ENCODE assay signal across 8 cellular contexts in the genomic region with DNA sequence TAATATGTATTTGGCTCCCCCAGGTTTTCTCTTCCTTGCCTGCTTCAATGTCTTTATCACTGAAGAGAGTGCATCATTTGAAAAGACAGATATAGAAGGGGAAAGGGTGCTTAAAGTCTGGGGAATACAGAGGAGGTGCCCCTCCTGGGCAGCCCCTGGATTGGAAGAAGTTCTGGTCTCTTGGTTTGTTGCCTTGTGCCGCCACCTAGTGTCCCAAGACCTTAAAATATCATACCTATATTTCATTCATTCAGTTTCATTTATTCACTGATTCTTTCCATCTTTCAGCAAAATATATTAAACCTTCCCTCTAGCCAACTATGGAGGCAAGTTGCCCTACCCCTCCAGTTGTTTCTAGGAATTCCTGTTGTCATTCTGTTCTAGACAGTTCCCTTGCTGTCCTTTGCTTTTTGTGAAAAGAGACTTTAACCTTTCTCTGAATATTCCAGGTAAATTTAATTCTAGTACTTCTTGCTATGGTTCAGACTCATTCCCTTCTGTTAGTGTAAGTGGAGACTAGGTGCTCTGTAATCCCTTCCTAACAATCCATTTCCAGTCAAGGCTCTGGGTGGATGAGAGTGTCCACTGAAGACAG. TPM values are rescaled to one million over a fixed set of nuclear protein-coding genes. Genes with fewer than 3 reads are reported as not detected.
DNase-seq lines count a peak whose midpoint lies in the region; ATAC-seq lines count a peak whose summit lies in the region.

No MANE protein-coding gene starts in this region.

- H2AK5ac ChIP-seq in mesenchymal stem cell (ENCODE audit: low read length, severe bottlenecking), result no peak overlapping the region

- ATAC-seq in activated CD8-positive, alpha-beta memory T cell treated with anti-CD3 and anti-CD28 coated beads, Interleukin-2, amount 10 ng/mL, durations not matched to agents 7 days and 5 days, result no peak
- ATAC-seq in GM19035 (IDR thresholded peaks at IDR 0.05; ENCODE audit: unreplicated experiment) (no peak), GM19351 (IDR thresholded peaks at IDR 0.05; ENCODE audit: unreplicated experiment) (no peak), GM19452 (IDR thresholded peaks at IDR 0.05; ENCODE audit: unreplicated experiment) (no peak)

- no peak overlapping the region for H3K27ac ChIP-seq in mesenchymal stem cell (ENCODE audit: low read length, poor library complexity, severe bottlenecking)

- no peak overlapping the region for H3K23ac ChIP-seq in mesenchymal stem cell (ENCODE audit: low read length in 2 of 2)

- CTCF ChIA-PET in activated CD8-positive, alpha-beta memory T cell treated with anti-CD3 and anti-CD28 coated beads, Interleukin-2, amount 10 ng/mL, durations not matched to agents 7 days and 5 days (lab: Charles Lee), result interaction anchor here (0.9 to 12.1 kb wide), 17 partner anchors 10 to 169 kb away, joined by 3 to 463 read pairs (median 14); a partner anchor contains a TSS

- H3K4ac ChIP-seq in mesenchymal stem cell (ENCODE audit: low read depth in 1 of 2, low read length in 2 of 2), result no peak overlapping the region

- peak; percentile 52 for DNase-seq in activated CD8-positive, alpha-beta memory T cell treated with anti-CD3 and anti-CD28 coated beads, Interleukin-2, amount 10 ng/mL, durations not matched to agents 7 days and 5 days
- DNase-seq in activated CD8-positive, alpha-beta memory T cell treated with anti-CD3 and anti-CD28 coated beads, Interleukin-2, amount 50 U/mL, for 48 hours, result no peak
- DNase-seq in NCI-H2171 (lab: John Stamatoyannopoulos, UW), result peak; percentile 8
- peak; percentile 37 for DNase-seq in activated naive CD8-positive, alpha-beta T cell treated with anti-CD3 and anti-CD28 coated beads for 36 hours
- peak; percentile 47 for DNase-seq in mesenchymal stem cell

- H3K4me2 ChIP-seq in mesenchymal stem cell (ENCODE audit: low read length, poor library complexity, severe bottlenecking), result no peak overlapping the region

- peaks cover 2% of the 10 kb centered on the region for H3K4me1 ChIP-seq in mesenchymal stem cell (ENCODE audit: control insufficient read depth, insufficient read depth, low read depth, low read length)

- H3K36me3 ChIP-seq in mesenchymal stem cell (ENCODE audit: control insufficient read depth in 1 of 2, insufficient read depth in 2 of 2, low read depth in 1 of 2, low read length in 2 of 2), result no peaks in the 10 kb centered on the region

- no peak overlapping the region for H4K8ac ChIP-seq in mesenchymal stem cell (ENCODE audit: low read length)

- no peaks in the 10 kb centered on the region for H3K9me3 Mint-ChIP-seq in activated CD8-positive, alpha-beta memory T cell treated with anti-CD3 and anti-CD28 coated beads, Interleukin-2, amount 10 ng/mL, durations not matched to agents 7 days and 5 days (ENCODE audit: low read depth)
- H3K9me3 Mint-ChIP-seq in activated naive CD8-positive, alpha-beta T cell treated with anti-CD3 and anti-CD28 coated beads for 36 hours, result no peaks in the 10 kb centered on the region

- H2BK120ac ChIP-seq in mesenchymal stem cell (ENCODE audit: low read depth, low read length), result no peak overlapping the region

- 0% methylated on average over 1 of the region's 1 CpG for WGBS in mesenchymal stem cell

- H2AFZ ChIP-seq in mesenchymal stem cell (ENCODE audit: low read depth, low read length), result no peak overlapping the region

- no peaks in the 10 kb centered on the region for H3K36me3 Mint-ChIP-seq in activated CD8-positive, alpha-beta memory T cell treated with anti-CD3 and anti-CD28 coated beads, Interleukin-2, amount 10 ng/mL, durations not matched to agents 7 days and 5 days
- H3K36me3 Mint-ChIP-seq in activated naive CD8-positive, alpha-beta T cell treated with anti-CD3 and anti-CD28 coated beads for 36 hours, result no peaks in the 10 kb centered on the region

- H3K4me3 ChIP-seq in mesenchymal stem cell (ENCODE audit: insufficient read depth in 1 of 2, low read depth in 1 of 2, low read length in 2 of 2), result no peak overlapping the region

- H3K14ac ChIP-seq in mesenchymal stem cell (ENCODE audit: low read length in 2 of 2), result no peak overlapping the region

- peaks cover 3% of the 10 kb centered on the region for H3K9me3 ChIP-seq in mesenchymal stem cell (ENCODE audit: control insufficient read depth, low read length)

- no peak overlapping the region for H4K91ac ChIP-seq in mesenchymal stem cell (ENCODE audit: low read length)

- H3K27ac Mint-ChIP-seq in activated CD8-positive, alpha-beta memory T cell treated with anti-CD3 and anti-CD28 coated beads, Interleukin-2, amount 10 ng/mL, durations not matched to agents 7 days and 5 days, result no peak overlapping the region
- H3K27ac Mint-ChIP-seq in activated naive CD8-positive, alpha-beta T cell treated with anti-CD3 and anti-CD28 coated beads for 36 hours, result no peak overlapping the region

- H3K18ac ChIP-seq in mesenchymal stem cell (ENCODE audit: low read depth in 1 of 2, low read length in 2 of 2), result no peak overlapping the region

- H2BK12ac ChIP-seq in mesenchymal stem cell (ENCODE audit: low read length in 2 of 2), result no peak overlapping the region

- H3K4me1 Mint-ChIP-seq in activated CD8-positive, alpha-beta memory T cell treated with anti-CD3 and anti-CD28 coated beads, Interleukin-2, amount 10 ng/mL, durations not matched to agents 7 days and 5 days, result peaks cover 15% of the 10 kb centered on the region
- H3K4me1 Mint-ChIP-seq in activated naive CD8-positive, alpha-beta T cell treated with anti-CD3 and anti-CD28 coated beads for 36 hours, result peaks cover 33% of the 10 kb centered on the region

- peaks cover 71% of the 10 kb centered on the region for H3K27me3 Mint-ChIP-seq in activated CD8-positive, alpha-beta memory T cell treated with anti-CD3 and anti-CD28 coated beads, Interleukin-2, amount 10 ng/mL, durations not matched to agents 7 days and 5 days
- H3K27me3 Mint-ChIP-seq in activated naive CD8-positive, alpha-beta T cell treated with anti-CD3 and anti-CD28 coated beads for 36 hours, result peaks cover 74% of the 10 kb centered on the region

- no peak overlapping the region for H3K4me3 Mint-ChIP-seq in activated CD8-positive, alpha-beta memory T cell treated with anti-CD3 and anti-CD28 coated beads, Interleukin-2, amount 10 ng/mL, durations not matched to agents 7 days and 5 days
- H3K4me3 Mint-ChIP-seq in activated naive CD8-positive, alpha-beta T cell treated with anti-CD3 and anti-CD28 coated beads for 36 hours, result no peak overlapping the region

- no peak overlapping the region for H3K9ac ChIP-seq in mesenchymal stem cell (ENCODE audit: low read length)

- peaks cover 59 to 69% of the 10 kb centered on the region in 2 experiments for H3K27me3 ChIP-seq in mesenchymal stem cell (ENCODE audit: control insufficient read depth in 1 of 2, insufficient read depth in 1 of 2, low read length in 2 of 2)

- no peak overlapping the region for H2BK15ac ChIP-seq in mesenchymal stem cell (ENCODE audit: low read depth, poor library complexity, severe bottlenecking)

- no peak overlapping the region for H2BK5ac ChIP-seq in mesenchymal stem cell (ENCODE audit: low read depth, low read length, poor library complexity, severe bottlenecking)

- no peaks in the 10 kb centered on the region for H3K79me1 ChIP-seq in mesenchymal stem cell (replicated peaks; ENCODE audit: low read length, poor library complexity, severe bottlenecking)

RNA-seq across cellular contexts. Expression of a gene that starts 56.1 kb away (rescaled TPM):
- 10 to 100 TPM; 57.1 to 63.1 TPM for total RNA-seq in activated CD8-positive, alpha-beta memory T cell treated with anti-CD3 and anti-CD28 coated beads, Interleukin-2, amount 10 ng/mL, durations not matched to agents 7 days and 5 days
- 10 to 100 TPM; 25.7 to 27.8 TPM for total RNA-seq in activated naive CD8-positive, alpha-beta T cell treated with anti-CD3 and anti-CD28 coated beads for 36 hours
- 38.6 TPM for polyA plus RNA-seq in mesenchymal stem cell (2013, experiment 1 of 2)
- 34.2 TPM for polyA plus RNA-seq in mesenchymal stem cell (2013, experiment 2 of 2)
